12 cellular contexts compared by ENCODE assay signal in genomic region chr6:9646346-9647042, GRCh38.
DNase-seq lines count a peak whose midpoint lies in the region; ATAC-seq and TF ChIP-seq lines count a peak whose summit lies in the region.
"Had no signal": no experiment of that assay in that cellular context is flagged by ENCODE, and none has a peak within 500 bp of the region (broad histone marks: within the 10 kb centered on the region; RNA-seq: fewer than 3 reads in every experiment).

No MANE protein-coding gene starts in this region.

- no peak for TF ChIP-seq CTCF in neutrophil (IDR thresholded peaks at IDR 0.05)

- H3K36me3 ChIP-seq in neutrophil, result no peaks in the 10 kb centered on the region
- H3K36me3 ChIP-seq: prostate gland, thyroid gland had no signal

- H3K4me3 ChIP-seq in neutrophil (ENCODE audit: low read depth in 1 of 2, low read length in 1 of 2), result no peak overlapping the region
- H3K4me3 ChIP-seq: GM12878, prostate gland, thyroid gland had no signal

- no peaks in the 10 kb centered on the region for H3K27me3 ChIP-seq in neutrophil
- H3K27me3 ChIP-seq: thyroid gland had no signal

- no peak for ATAC-seq in stimulated activated naive CD8-positive, alpha-beta T cell treated with anti-CD3 and anti-CD28 coated beads, Interleukin-15, Interleukin-2, amounts not matched to agents 100 U/mL and 50 U/mL, for 24 hours
- ATAC-seq: GM12878 had no signal

- DNase-seq in EH (ENCODE audit: low read depth) (peak; percentile 68), NOMO-1 treated with dmso at 0.1 percent for 144 hours (lab: John Stamatoyannopoulos, UW; ENCODE audit: unreplicated experiment) (peak; percentile 74), fibroblast of gingiva (ENCODE audit: low read depth) (peak; percentile 62), DMS 273 treated with DMSO at 0.1 percent for 48 hours (lab: John Stamatoyannopoulos, UW) (no peak), NCI-H187 treated with DMSO at 0.1 percent for 48 hours (lab: John Stamatoyannopoulos, UW) (no peak)
- DNase-seq in effector CD8-positive, alpha-beta T cell (lab: John Stamatoyannopoulos, UW), result no peak
- no peak for DNase-seq in stimulated activated naive CD8-positive, alpha-beta T cell treated with anti-CD3 and anti-CD28 coated beads, Interleukin-15, Interleukin-2, amounts not matched to agents 100 U/mL and 50 U/mL, for 24 hours
- DNase-seq: T-helper 2 cell, thyroid gland had no signal

- no peaks in the 10 kb centered on the region for H3K9me3 ChIP-seq in neutrophil
- H3K9me3 ChIP-seq: prostate gland, thyroid gland had no signal

- peak overlapping the region; percentile 60 for H3K27ac ChIP-seq in neutrophil
- H3K27ac ChIP-seq: prostate gland, thyroid gland had no signal

- peaks cover 29 to 31% of the 10 kb centered on the region in 2 experiments for H3K4me1 ChIP-seq in neutrophil (ENCODE audit: control insufficient read depth in 1 of 2, insufficient read depth in 1 of 2, low read depth in 1 of 2, low read length in 1 of 2)
- H3K4me1 ChIP-seq: prostate gland, thyroid gland had no signal

Comparison
In these comparisons a context has a peak if more than half of its experiments do, and no peak if none do; other contexts are left out.
1. DNase-seq: peak in EH (single experiment), NOMO-1 treated with dmso at 0.1 percent for 144 hours (single experiment) and fibroblast of gingiva (single experiment); none in effector CD8-positive, alpha-beta T cell (single experiment), DMS 273 treated with DMSO at 0.1 percent for 48 hours (single experiment), stimulated activated naive CD8-positive, alpha-beta T cell treated with anti-CD3 and anti-CD28 coated beads, Interleukin-15, Interleukin-2, amounts not matched to agents 100 U/mL and 50 U/mL, for 24 hours (single experiment) and NCI-H187 treated with DMSO at 0.1 percent for 48 hours (single experiment).